In genomic region chr1:31927661-31927980, GRCh38 we compare ENCODE assay signal across 13 cellular contexts. TPM values are rescaled to one million over a fixed set of nuclear protein-coding genes. Genes with fewer than 3 reads are reported as not detected.
DNase-seq lines count a peak whose midpoint lies in the region; ATAC-seq lines count a peak whose summit lies in the region.
"Had no signal": no experiment of that assay in that cellular context is flagged by ENCODE, and none has a peak within 500 bp of the region (broad histone marks: within the 10 kb centered on the region; RNA-seq: fewer than 3 reads in every experiment).

No MANE protein-coding gene starts in this region.

- CTCF ChIA-PET in activated CD8-positive, alpha-beta memory T cell treated with anti-CD3 and anti-CD28 coated beads, Interleukin-2, amount 10 ng/mL, durations not matched to agents 7 days and 5 days (lab: Charles Lee): interaction anchor here (2.8 to 6.2 kb wide), 3 partner anchors 12 to 36 kb away, joined by 10 to 56 read pairs (median 43); partner anchors contain the start of gene PTP4A2

- H3K27ac Mint-ChIP-seq in activated CD8-positive, alpha-beta memory T cell treated with anti-CD3 and anti-CD28 coated beads, Interleukin-2, amount 10 ng/mL, durations not matched to agents 7 days and 5 days: peak overlapping the region; percentile 84
- no peak overlapping the region for H3K27ac Mint-ChIP-seq in stimulated activated naive B cell treated with anti-CD40 and anti-IgM and Interleukin-4, amounts not matched to agents 10 μg/mL and 1 μg/mL and 100 μg/mL, for 72 hours

- no peaks in the 10 kb centered on the region for H3K9me3 Mint-ChIP-seq in activated CD8-positive, alpha-beta memory T cell treated with anti-CD3 and anti-CD28 coated beads, Interleukin-2, amount 10 ng/mL, durations not matched to agents 7 days and 5 days (ENCODE audit: low read depth)
- no peaks in the 10 kb centered on the region for H3K9me3 Mint-ChIP-seq in stimulated activated naive B cell treated with anti-CD40 and anti-IgM and Interleukin-4, amounts not matched to agents 10 μg/mL and 1 μg/mL and 100 μg/mL, for 72 hours

- ATAC-seq in activated CD8-positive, alpha-beta memory T cell treated with anti-CD3 and anti-CD28 coated beads, Interleukin-2, amount 10 ng/mL, durations not matched to agents 7 days and 5 days: no peak
- no peak for ATAC-seq in stimulated activated naive B cell treated with anti-CD40 and anti-IgM and Interleukin-4, amounts not matched to agents 10 μg/mL and 1 μg/mL and 100 μg/mL, for 72 hours (replicated peaks)

- H3K4me1 Mint-ChIP-seq in activated CD8-positive, alpha-beta memory T cell treated with anti-CD3 and anti-CD28 coated beads, Interleukin-2, amount 10 ng/mL, durations not matched to agents 7 days and 5 days: peaks cover 69% of the 10 kb centered on the region
- peaks cover 41 to 76% of the 10 kb centered on the region in 2 donors for H3K4me1 Mint-ChIP-seq in stimulated activated naive B cell treated with anti-CD40 and anti-IgM and Interleukin-4, amounts not matched to agents 10 μg/mL and 1 μg/mL and 100 μg/mL, for 72 hours

- peak overlapping the region; percentile 69 for H3K4me3 Mint-ChIP-seq in activated CD8-positive, alpha-beta memory T cell treated with anti-CD3 and anti-CD28 coated beads, Interleukin-2, amount 10 ng/mL, durations not matched to agents 7 days and 5 days
- peak overlapping the region; percentile 13 to 14 for H3K4me3 Mint-ChIP-seq in stimulated activated naive B cell treated with anti-CD40 and anti-IgM and Interleukin-4, amounts not matched to agents 10 μg/mL and 1 μg/mL and 100 μg/mL, for 72 hours

- peak overlapping the region; percentile 88 for H3K27ac ChIP-seq in cingulate gyrus (ENCODE audit: low read depth, low read length)
- H3K27ac ChIP-seq: parathyroid adenoma had no signal

- no peak for DNase-seq in activated CD8-positive, alpha-beta memory T cell treated with anti-CD3 and anti-CD28 coated beads, Interleukin-2, amount 10 ng/mL, durations not matched to agents 7 days and 5 days
- no peak for DNase-seq in activated CD8-positive, alpha-beta memory T cell treated with anti-CD3 and anti-CD28 coated beads, Interleukin-2, amount 50 U/mL, for 48 hours
- peak; percentile 32 for DNase-seq in OCI-M1 (lab: John Stamatoyannopoulos, UW)
- no peak for DNase-seq in stimulated activated naive B cell treated with anti-CD40 and anti-IgM and Interleukin-4, amounts not matched to agents 10 μg/mL and 1 μg/mL and 100 μg/mL, for 72 hours
- DNase-seq in G401 (ENCODE audit: low spot score): no peak
- no peak for DNase-seq in GM03348 (ENCODE audit: low spot score)
- no peak for DNase-seq in D341Med (ENCODE audit: low spot score)
- DNase-seq: effector CD4-positive, alpha-beta T cell; EL; stimulated activated CD4-positive, alpha-beta T cell treated with anti-CD3 and anti-CD28 coated beads, Interleukin-4, amount 100 ng/mL, for 24 hours; testis had no signal

- in situ Hi-C loops in G401 (cut with HindIII; ENCODE audit: low sequenced_read_pairs): no loop called here

- H3K36me3 Mint-ChIP-seq in activated CD8-positive, alpha-beta memory T cell treated with anti-CD3 and anti-CD28 coated beads, Interleukin-2, amount 10 ng/mL, durations not matched to agents 7 days and 5 days: peaks cover 48% of the 10 kb centered on the region
- peaks cover 14 to 35% of the 10 kb centered on the region in 2 donors for H3K36me3 Mint-ChIP-seq in stimulated activated naive B cell treated with anti-CD40 and anti-IgM and Interleukin-4, amounts not matched to agents 10 μg/mL and 1 μg/mL and 100 μg/mL, for 72 hours

- no peaks in the 10 kb centered on the region for H3K27me3 Mint-ChIP-seq in activated CD8-positive, alpha-beta memory T cell treated with anti-CD3 and anti-CD28 coated beads, Interleukin-2, amount 10 ng/mL, durations not matched to agents 7 days and 5 days
- no peaks in the 10 kb centered on the region for H3K27me3 Mint-ChIP-seq in stimulated activated naive B cell treated with anti-CD40 and anti-IgM and Interleukin-4, amounts not matched to agents 10 μg/mL and 1 μg/mL and 100 μg/mL, for 72 hours

RNA-seq across cellular contexts. Expression of gene PTP4A2, which starts 10.5 kb away (rescaled TPM):
- 100 to 1,000 TPM; 401 to 507 TPM for total RNA-seq in activated CD8-positive, alpha-beta memory T cell treated with anti-CD3 and anti-CD28 coated beads, Interleukin-2, amount 10 ng/mL, durations not matched to agents 7 days and 5 days
- 280 and 436 TPM in 2 replicates for total RNA-seq in G401 (2014; rRNA removed; shearing (Covaris generic))
